12 cellular contexts compared by ENCODE assay signal in genomic region chr17:40517286-40517662, GRCh38. TPM values are rescaled to one million over a fixed set of nuclear protein-coding genes. Genes with fewer than 3 reads are reported as not detected.
DNase-seq lines count a peak whose midpoint lies in the region; ATAC-seq, FAIRE-seq and TF ChIP-seq lines count a peak whose summit lies in the region.
"Had no signal": no experiment of that assay in that cellular context is flagged by ENCODE, and none has a peak within 500 bp of the region (broad histone marks: within the 10 kb centered on the region; RNA-seq: fewer than 3 reads in every experiment).

No MANE protein-coding gene starts in this region.

- H3K27me3 Mint-ChIP-seq in CD8-positive, alpha-beta memory T cell = peaks cover 0 to 5% of the 10 kb centered on the region in 2 donors
- H3K27me3 Mint-ChIP-seq in astrocyte (ENCODE audit: low read depth, unreplicated experiment) = peaks cover 12% of the 10 kb centered on the region
- H3K27me3 Mint-ChIP-seq in natural killer cell treated with Interleukin-12 subunit alpha and Interleukin-12 subunit beta and Interleukin-15 and Interleukin-18, amount 100 ng/mL, for 72 hours = peaks cover 0 to 10% of the 10 kb centered on the region in 2 donors

- H3K9me3 Mint-ChIP-seq in CD8-positive, alpha-beta memory T cell = no peaks in the 10 kb centered on the region
- H3K9me3 Mint-ChIP-seq in astrocyte (ENCODE audit: unreplicated experiment) = peaks cover 2% of the 10 kb centered on the region
- H3K9me3 Mint-ChIP-seq in natural killer cell treated with Interleukin-12 subunit alpha and Interleukin-12 subunit beta and Interleukin-15 and Interleukin-18, amount 100 ng/mL, for 72 hours = no peaks in the 10 kb centered on the region

- H3K36me3 Mint-ChIP-seq in CD8-positive, alpha-beta memory T cell = peaks cover 0 to 4% (median 4%) of the 10 kb centered on the region in 3 donors
- H3K36me3 Mint-ChIP-seq in astrocyte (ENCODE audit: low read depth, unreplicated experiment) = no peaks in the 10 kb centered on the region
- no peaks in the 10 kb centered on the region for H3K36me3 Mint-ChIP-seq in natural killer cell treated with Interleukin-12 subunit alpha and Interleukin-12 subunit beta and Interleukin-15 and Interleukin-18, amount 100 ng/mL, for 72 hours

- H3F3A ChIP-seq in Loucy (ENCODE audit: low read depth) = peaks cover 3% of the 10 kb centered on the region

- H3K27ac Mint-ChIP-seq in CD8-positive, alpha-beta memory T cell = peak overlapping the region; percentile 85 to 100 (median 95)
- no peak overlapping the region for H3K27ac Mint-ChIP-seq in astrocyte (ENCODE audit: unreplicated experiment)
- H3K27ac Mint-ChIP-seq in natural killer cell treated with Interleukin-12 subunit alpha and Interleukin-12 subunit beta and Interleukin-15 and Interleukin-18, amount 100 ng/mL, for 72 hours = peak overlapping the region; percentile 56 to 66

- H3K9me2 ChIP-seq in Loucy (replicated peaks; ENCODE audit: low read depth, low read length) = no peaks in the 10 kb centered on the region

- POLR2A ChIA-PET in CD8-positive, alpha-beta memory T cell (lab: Charles Lee) = interaction anchor here (0.5 to 2.0 kb wide), 5 partner anchors 16 to 406 kb away, joined by 3 to 16 read pairs (median 8); no protein-coding TSS in a partner anchor

- no peaks in the 10 kb centered on the region for H3K79me2 ChIP-seq in Loucy (ENCODE audit: insufficient read depth, low read length)
- no peaks in the 10 kb centered on the region for H3K79me2 ChIP-seq in astrocyte (ENCODE audit: insufficient read depth, low read length)

- CTCF ChIA-PET in CD8-positive, alpha-beta memory T cell (lab: Charles Lee) = interaction anchor here (1.0 to 2.7 kb wide), 10 partner anchors 9 to 98 kb away, joined by 3 to 23 read pairs (median 5); no protein-coding TSS in a partner anchor

- no peaks in the 10 kb centered on the region for H3K9me3 ChIP-seq in CD8-positive, alpha-beta memory T cell (ENCODE audit: low read length)
- H3K9me3 ChIP-seq in Loucy (ENCODE audit: insufficient read depth, low read depth, low read length) (no peaks in the 10 kb centered on the region), astrocyte (ENCODE audit: insufficient read depth, low read depth, low read length) (no peaks in the 10 kb centered on the region)
- H3K9me3 ChIP-seq: ovary, thyroid gland had no signal

- no peak for ATAC-seq in natural killer cell treated with Interleukin-12 subunit alpha and Interleukin-12 subunit beta and Interleukin-15 and Interleukin-18, amount 100 ng/mL, for 72 hours

- H2AFZ ChIP-seq in Loucy (ENCODE audit: low read length) = no peak overlapping the region
- H2AFZ ChIP-seq in astrocyte (ENCODE audit: low read depth, low read length) = no peak overlapping the region

- peaks cover 67% of the 10 kb centered on the region for H3K4me1 ChIP-seq in CD8-positive, alpha-beta memory T cell (ENCODE audit: insufficient read depth, low read length)
- H3K4me1 ChIP-seq in Loucy (ENCODE audit: insufficient read depth, low read length, poor library complexity, severe bottlenecking) = peaks cover 60% of the 10 kb centered on the region
- H3K4me1 ChIP-seq in astrocyte (ENCODE audit: insufficient read depth, low read length) = peaks cover 43% of the 10 kb centered on the region

- peak overlapping the region; percentile 40 for H3K4me3 ChIP-seq in CD8-positive, alpha-beta memory T cell (ENCODE audit: low read length)
- H3K4me3 ChIP-seq in Loucy (ENCODE audit: low read length, poor library complexity, severe bottlenecking) (peak overlapping the region; percentile 68), astrocyte (ENCODE audit: insufficient read depth, low read depth, low read length) (no peak overlapping the region)
- H3K4me3 ChIP-seq: ovary, thyroid gland had no signal

- no peaks in the 10 kb centered on the region for H3K36me3 ChIP-seq in CD8-positive, alpha-beta memory T cell (ENCODE audit: insufficient read depth, low read length)
- H3K36me3 ChIP-seq in Loucy (ENCODE audit: insufficient read depth, low read length) (no peaks in the 10 kb centered on the region), astrocyte (ENCODE audit: insufficient read depth, low read length) (no peaks in the 10 kb centered on the region)
- H3K36me3 ChIP-seq: ovary, thyroid gland had no signal

- H3K9ac ChIP-seq in Loucy (ENCODE audit: low read depth, low read length, poor library complexity, severe bottlenecking) (peak overlapping the region; percentile 57), astrocyte (ENCODE audit: low read length) (no peak overlapping the region)

- FAIRE-seq in astrocyte (lab: Jason Lieb, UNC) = no peak

- DNase-seq in CD8-positive, alpha-beta memory T cell = no peak
- DNase-seq in astrocyte (ENCODE audit: low read depth) (no peak), NCI-H446 (lab: John Stamatoyannopoulos, UW) (no peak), NCI-H69 (lab: John Stamatoyannopoulos, UW) (no peak), HK-2 (ENCODE audit: unreplicated experiment) (no peak), DMS 273 (lab: John Stamatoyannopoulos, UW; ENCODE audit: unreplicated experiment) (no peak)
- no peak for DNase-seq in natural killer cell treated with Interleukin-12 subunit alpha and Interleukin-12 subunit beta and Interleukin-15 and Interleukin-18, amount 100 ng/mL, for 72 hours (ENCODE audit: low spot score)
- DNase-seq: kidney glomerular epithelial cell, NCI-H1092 treated with DMSO at 0.1 percent for 48 hours had no signal

- H3K4me3 Mint-ChIP-seq in CD8-positive, alpha-beta memory T cell = peak overlapping the region; percentile 79 to 92 (median 89)
- peak overlapping the region; percentile 1 for H3K4me3 Mint-ChIP-seq in astrocyte (ENCODE audit: unreplicated experiment)
- H3K4me3 Mint-ChIP-seq in natural killer cell treated with Interleukin-12 subunit alpha and Interleukin-12 subunit beta and Interleukin-15 and Interleukin-18, amount 100 ng/mL, for 72 hours = peak overlapping the region; percentile 78

- no peaks in the 10 kb centered on the region for H3K27me3 ChIP-seq in CD8-positive, alpha-beta memory T cell (ENCODE audit: insufficient read depth, low read length, poor library complexity, severe bottlenecking)
- H3K27me3 ChIP-seq in Loucy (ENCODE audit: insufficient read depth, low read length, poor library complexity, severe bottlenecking) (no peaks in the 10 kb centered on the region), astrocyte (ENCODE audit: insufficient read depth, low read length) (no peaks in the 10 kb centered on the region)
- H3K27me3 ChIP-seq: ovary, thyroid gland had no signal

- H3K4me1 Mint-ChIP-seq in CD8-positive, alpha-beta memory T cell = peaks cover 68 to 82% (median 80%) of the 10 kb centered on the region in 3 donors
- H3K4me1 Mint-ChIP-seq in astrocyte (ENCODE audit: low read depth, unreplicated experiment) = peaks cover 40% of the 10 kb centered on the region
- peaks cover 59% of the 10 kb centered on the region in 2 donors for H3K4me1 Mint-ChIP-seq in natural killer cell treated with Interleukin-12 subunit alpha and Interleukin-12 subunit beta and Interleukin-15 and Interleukin-18, amount 100 ng/mL, for 72 hours (ENCODE audit: low read depth in 2 of 2)

- H4K20me1 ChIP-seq in Loucy (ENCODE audit: insufficient read depth, low read length, poor library complexity, severe bottlenecking) (no peaks in the 10 kb centered on the region), astrocyte (ENCODE audit: insufficient read depth, low read length) (no peaks in the 10 kb centered on the region)

- no peak for TF ChIP-seq CTCF in Loucy (conservative IDR thresholded peaks at IDR 0.05; ENCODE audit: low read length)
- no peak for TF ChIP-seq CTCF in astrocyte (IDR thresholded peaks at IDR 0.05; ENCODE audit: insufficient read depth, low read depth, low read length)

- peak overlapping the region; percentile 87 for H3K4me2 ChIP-seq in Loucy (ENCODE audit: low read depth, low read length, poor library complexity, severe bottlenecking)
- H3K4me2 ChIP-seq in astrocyte (ENCODE audit: low read length) = peak overlapping the region; percentile 27

- H3K27ac ChIP-seq in CD8-positive, alpha-beta memory T cell (ENCODE audit: low read depth, low read length) = peak overlapping the region; percentile 49
- no peak overlapping the region for H3K27ac ChIP-seq in astrocyte (ENCODE audit: low read depth, low read length)
- H3K27ac ChIP-seq: ovary had no signal

RNA-seq across cellular contexts. Expression of gene TNS4, which starts 15.9 kb away (rescaled TPM):
- total RNA-seq in CD8-positive, alpha-beta memory T cell = 1 to 10 TPM; 3.1 TPM
- polyA plus RNA-seq in CD8-positive, alpha-beta memory T cell = 0.41 TPM
- not detected in 2 replicates for total RNA-seq in astrocyte
- total RNA-seq in natural killer cell treated with Interleukin-12 subunit alpha and Interleukin-12 subunit beta and Interleukin-15 and Interleukin-18, amount 100 ng/mL, for 72 hours = 1 to 10 TPM in 1 of 2 donors, under 1 TPM in 1; 0.76 to 2.9 TPM

RNA-seq across cellular contexts. Expression of gene CCR7, which starts 48.0 kb away (rescaled TPM):
- 100 to 1,000 TPM; 152 to 154 TPM for total RNA-seq in CD8-positive, alpha-beta memory T cell
- polyA plus RNA-seq in CD8-positive, alpha-beta memory T cell = 286 TPM
- not detected in 2 replicates for total RNA-seq in astrocyte
- 10 to 100 TPM; 65.7 to 71.1 TPM for total RNA-seq in natural killer cell treated with Interleukin-12 subunit alpha and Interleukin-12 subunit beta and Interleukin-15 and Interleukin-18, amount 100 ng/mL, for 72 hours

Comparison
In these comparisons a context has a peak if more than half of its experiments do, and no peak if none do; other contexts are left out.
1. H3K4me3 Mint-ChIP-seq: peak in every context shown above with its lines; median percentile 89 in CD8-positive, alpha-beta memory T cell; 78 in natural killer cell treated with Interleukin-12 subunit alpha and Interleukin-12 subunit beta and Interleukin-15 and Interleukin-18, amount 100 ng/mL, for 72 hours; 1 in astrocyte.
2. RNA of gene CCR7, which starts 48.0 kb away (total RNA-seq): 152 to 154 TPM in CD8-positive, alpha-beta memory T cell and 65.7 to 71.1 TPM in natural killer cell treated with Interleukin-12 subunit alpha and Interleukin-12 subunit beta and Interleukin-15 and Interleukin-18, amount 100 ng/mL, for 72 hours; not detected in astrocyte; every median in the first group is over 10 times any median in the second.